In the genomic region with DNA sequence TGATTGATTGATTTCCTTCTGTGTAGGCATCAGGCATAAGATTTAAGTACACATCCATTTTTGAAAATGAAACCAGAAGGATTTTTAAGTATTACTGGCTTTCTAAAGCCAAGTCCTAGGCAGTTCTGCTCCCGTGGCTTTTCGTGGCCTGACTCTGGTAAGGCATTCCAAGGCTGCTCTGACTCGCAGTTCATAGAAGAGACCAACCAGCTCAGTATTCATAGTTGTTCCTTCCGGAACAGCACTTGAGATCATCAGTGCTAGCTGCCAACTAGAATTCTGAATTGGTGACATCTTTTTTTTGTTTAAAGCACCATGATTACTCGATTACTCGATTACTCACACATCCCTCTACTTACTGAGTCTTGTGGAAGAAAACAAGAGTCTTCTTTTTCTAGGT, we compare ENCODE assay signal across 16 cellular contexts. TPM values are rescaled to one million over a fixed set of nuclear protein-coding genes. Genes with fewer than 3 reads are reported as not detected.
A peak's percentile ranks its signal among the peaks of the same experiment; 100 is the strongest.
DNase-seq lines count a peak whose midpoint lies in the region; ATAC-seq, FAIRE-seq and TF ChIP-seq lines count a peak whose summit lies in the region.
"Had no signal": no experiment of that assay in that cellular context is flagged by ENCODE, and none has a peak within 500 bp of the region (broad histone marks: within the 10 kb centered on the region; RNA-seq: fewer than 3 reads in every experiment).

No MANE protein-coding gene starts in this region.

- H3K4me3 ChIP-seq in astrocyte of the cerebellum (ENCODE audit: low read depth, low read length) (no peak overlapping the region), gastroesophageal sphincter (no peak overlapping the region), endodermal cell (ENCODE audit: low read length) (no peak overlapping the region)
- H3K4me3 ChIP-seq: breast epithelium, esophagus squamous epithelium had no signal

- H3K27me3 Mint-ChIP-seq in endodermal cell (ENCODE audit: insufficient read depth): no peaks in the 10 kb centered on the region
- H3K27me3 Mint-ChIP-seq: stimulated activated naive CD8-positive, alpha-beta T cell treated with anti-CD3 and anti-CD28 coated beads, Interleukin-15, Interleukin-2, amounts not matched to agents 100 ng/mL and 50 ng/mL, for 24 hours had no signal

- H3K9ac ChIP-seq in endodermal cell (ENCODE audit: extremely low read depth, low read length, poor library complexity, severe bottlenecking): no peak overlapping the region

- H3K27me3 ChIP-seq in gastroesophageal sphincter (no peaks in the 10 kb centered on the region), endodermal cell (ENCODE audit: control insufficient read depth, insufficient read depth, low read length, poor library complexity, severe bottlenecking) (no peaks in the 10 kb centered on the region)
- H3K27me3 ChIP-seq: breast epithelium, esophagus squamous epithelium had no signal

- TF ChIP-seq EP300 in gastroesophageal sphincter (IDR thresholded peaks at IDR 0.05): no peak

- DNase-seq in ACHN (peak; percentile 65), H54 (ENCODE audit: insufficient read length, low spot score) (peak; percentile 19), astrocyte of the cerebellum (ENCODE audit: low read depth) (peak; percentile 41), DMS53 (lab: John Stamatoyannopoulos, UW) (no peak), endodermal cell (no peak)
- no peak for DNase-seq in stimulated activated naive CD8-positive, alpha-beta T cell treated with anti-CD3 and anti-CD28 coated beads, Interleukin-15, Interleukin-2, amounts not matched to agents 100 U/mL and 50 U/mL, for 24 hours
- DNase-seq: activated T-cell treated with anti-CD3 and anti-CD28 coated beads, Interleukin-2, amount 50 U/mL, for 48 hours; esophagus squamous epithelium; NCI-H1694; right cardiac atrium had no signal

- TF ChIP-seq POLR2A in H54 (IDR thresholded peaks at IDR 0.05; ENCODE audit: low read depth, low read length) (no peak), gastroesophageal sphincter (IDR thresholded peaks at IDR 0.05) (no peak)

- TF ChIP-seq CTCF in astrocyte of the cerebellum (IDR thresholded peaks at IDR 0.05; ENCODE audit: low read depth, low read length, missing control alignments): no peak
- TF ChIP-seq CTCF in gastroesophageal sphincter (IDR thresholded peaks at IDR 0.05): no peak
- no peak for TF ChIP-seq CTCF in endodermal cell (conservative IDR thresholded peaks at IDR 0.05)

- peaks cover 0 to 57% (median 0%) of the 10 kb centered on the region in 3 donors for H3K4me1 ChIP-seq in gastroesophageal sphincter
- no peaks in the 10 kb centered on the region for H3K4me1 ChIP-seq in endodermal cell (ENCODE audit: control insufficient read depth, insufficient read depth, low read length)
- H3K4me1 ChIP-seq: breast epithelium had no signal

- H3K27ac Mint-ChIP-seq in endodermal cell: no peak overlapping the region
- H3K27ac Mint-ChIP-seq: stimulated activated naive CD8-positive, alpha-beta T cell treated with anti-CD3 and anti-CD28 coated beads, Interleukin-15, Interleukin-2, amounts not matched to agents 100 ng/mL and 50 ng/mL, for 24 hours had no signal

- in situ Hi-C loops in ACHN (cut with HindIII; ENCODE audit: low pct_ligation_motif_present, low pct_unique_long_range_greater_than_20kb, low sequenced_read_pairs) (no loop called here), astrocyte of the cerebellum (cut with HindIII; ENCODE audit: low sequenced_read_pairs) (no loop called here)

- no peaks in the 10 kb centered on the region for H3K4me1 Mint-ChIP-seq in endodermal cell

- no peaks in the 10 kb centered on the region for H3K9me3 ChIP-seq in gastroesophageal sphincter
- no peaks in the 10 kb centered on the region for H3K9me3 ChIP-seq in endodermal cell (ENCODE audit: control insufficient read depth, low read length)
- H3K9me3 ChIP-seq: breast epithelium, esophagus squamous epithelium had no signal

- 28 to 55% methylated on average over 4 to 6 of the region's 6 CpGs for WGBS in gastroesophageal sphincter (ENCODE audit: low coverage in 1 of 2), 2 donors
- 93 to 96% methylated on average over 4 to 6 of the region's 6 CpGs for WGBS in endodermal cell (ENCODE audit: insufficient coverage in 1 of 2, insufficient read length in 1 of 2), 2 experiments

- FAIRE-seq in H54 (lab: Jason Lieb, UNC): peak; percentile 71
- FAIRE-seq: GM18507 had no signal

- H3K36me3 Mint-ChIP-seq in endodermal cell (ENCODE audit: low read depth): peaks cover 71% of the 10 kb centered on the region

- no peak overlapping the region for H3K27ac ChIP-seq in gastroesophageal sphincter
- H3K27ac ChIP-seq in endodermal cell (ENCODE audit: low read depth, low read length): no peak overlapping the region
- H3K27ac ChIP-seq: breast epithelium, C4-2B, esophagus squamous epithelium had no signal

- peaks cover 0 to 92% of the 10 kb centered on the region in 2 donors for H3K36me3 ChIP-seq in gastroesophageal sphincter
- H3K36me3 ChIP-seq in endodermal cell (ENCODE audit: control insufficient read depth, insufficient read depth, low read length): peaks cover 81% of the 10 kb centered on the region

- H3K9me3 Mint-ChIP-seq in endodermal cell: no peaks in the 10 kb centered on the region
- H3K9me3 Mint-ChIP-seq: stimulated activated naive CD8-positive, alpha-beta T cell treated with anti-CD3 and anti-CD28 coated beads, Interleukin-15, Interleukin-2, amounts not matched to agents 100 ng/mL and 50 ng/mL, for 24 hours had no signal

- no peak overlapping the region for H3K4me3 Mint-ChIP-seq in endodermal cell
- H3K4me3 Mint-ChIP-seq: stimulated activated naive CD8-positive, alpha-beta T cell treated with anti-CD3 and anti-CD28 coated beads, Interleukin-15, Interleukin-2, amounts not matched to agents 100 ng/mL and 50 ng/mL, for 24 hours had no signal

- ATAC-seq in gastroesophageal sphincter: peak; percentile 36
- ATAC-seq in GM21381 (IDR thresholded peaks at IDR 0.05; ENCODE audit: unreplicated experiment): no peak
- no peak for ATAC-seq in stimulated activated naive CD8-positive, alpha-beta T cell treated with anti-CD3 and anti-CD28 coated beads, Interleukin-15, Interleukin-2, amounts not matched to agents 100 U/mL and 50 U/mL, for 24 hours
- ATAC-seq: right cardiac atrium had no signal

RNA-seq across cellular contexts. Expression of a gene that starts 25.9 kb away (rescaled TPM):
- total RNA-seq in gastroesophageal sphincter: 10 to 100 TPM; 57.2 to 65.5 (median 61.5) TPM
- total RNA-seq in endodermal cell: 10 to 100 TPM; 51.4 to 57.9 TPM
- 29.2 TPM for polyA plus RNA-seq in endodermal cell (2013, experiment 1 of 2)
- polyA plus RNA-seq in endodermal cell (2013, experiment 2 of 2): 27.8 TPM

RNA-seq across cellular contexts. Expression of a gene that starts 29.5 kb away (rescaled TPM):
- total RNA-seq in gastroesophageal sphincter: 10 to 100 TPM; 26.9 to 55.0 (median 36.7) TPM
- 10 to 100 TPM; 33.4 to 40.6 TPM for total RNA-seq in endodermal cell
- 12.6 TPM for polyA plus RNA-seq in endodermal cell (2013, experiment 1 of 2)
- 11.7 TPM for polyA plus RNA-seq in endodermal cell (2013, experiment 2 of 2)

Comparison
In these comparisons a context has a peak if more than half of its experiments do, and no peak if none do; other contexts are left out.
1. DNase-seq: peak in ACHN (single experiment), H54 (single experiment) and astrocyte of the cerebellum (single experiment); none in stimulated activated naive CD8-positive, alpha-beta T cell treated with anti-CD3 and anti-CD28 coated beads, Interleukin-15, Interleukin-2, amounts not matched to agents 100 U/mL and 50 U/mL, for 24 hours (single experiment), DMS53 (single experiment) and endodermal cell (single experiment).